ENCODE assay signal across 10 cellular contexts in genomic region chr1:40042337-40042736, GRCh38. TPM values are rescaled to one million over a fixed set of nuclear protein-coding genes. Genes with fewer than 3 reads are reported as not detected.
A peak's percentile ranks its signal among the peaks of the same experiment; 100 is the strongest.
DNase-seq lines count a peak whose midpoint lies in the region; ATAC-seq and TF ChIP-seq lines count a peak whose summit lies in the region.
"Had no signal": no experiment of that assay in that cellular context is flagged by ENCODE, and none has a peak within 500 bp of the region (broad histone marks: within the 10 kb centered on the region; RNA-seq: fewer than 3 reads in every experiment).

No MANE protein-coding gene starts in this region.

- H3K9me3 Mint-ChIP-seq in effector memory CD8-positive, alpha-beta T cell: no peaks in the 10 kb centered on the region

- H3F3A ChIP-seq in DOHH2 (ENCODE audit: control insufficient read depth, insufficient read depth): peaks cover 16% of the 10 kb centered on the region

- peaks cover 68% of the 10 kb centered on the region for H3K79me2 ChIP-seq in DOHH2 (ENCODE audit: control insufficient read depth, low read length)
- H3K79me2 ChIP-seq in OCI-LY7 (ENCODE audit: insufficient read depth, low read depth, low read length): peaks cover 67% of the 10 kb centered on the region
- H3K79me2 ChIP-seq in osteoblast (ENCODE audit: insufficient read depth, low read length): peaks cover 67% of the 10 kb centered on the region

- H3K4me3 ChIP-seq in DOHH2 (ENCODE audit: low read length) (peak overlapping the region; percentile 96), OCI-LY7 (ENCODE audit: low read depth, low read length, poor library complexity, severe bottlenecking) (peak overlapping the region; percentile 96), osteoblast (ENCODE audit: insufficient read depth, low read length) (peak overlapping the region; percentile 90)

- H3K36me3 Mint-ChIP-seq in effector memory CD8-positive, alpha-beta T cell (ENCODE audit: insufficient read depth): peaks cover 65% of the 10 kb centered on the region

- H3K9me2 ChIP-seq in DOHH2 (replicated peaks; ENCODE audit: control insufficient read depth, low read length) (no peaks in the 10 kb centered on the region), OCI-LY7 (ENCODE audit: insufficient read depth, low read length) (no peaks in the 10 kb centered on the region)

- H3K4me1 ChIP-seq in DOHH2 (ENCODE audit: control insufficient read depth, low read length) (peaks cover 53% of the 10 kb centered on the region), OCI-LY7 (ENCODE audit: insufficient read depth, low read length, poor library complexity, severe bottlenecking) (peaks cover 51% of the 10 kb centered on the region), osteoblast (ENCODE audit: insufficient read depth, low read length) (peaks cover 40% of the 10 kb centered on the region)

- peaks cover 64% of the 10 kb centered on the region for H3K36me3 ChIP-seq in DOHH2 (ENCODE audit: control insufficient read depth, low read length)
- H3K36me3 ChIP-seq in OCI-LY7 (ENCODE audit: insufficient read depth, low read length): peaks cover 52% of the 10 kb centered on the region
- H3K36me3 ChIP-seq in osteoblast (ENCODE audit: insufficient read depth, low read length): peaks cover 14% of the 10 kb centered on the region

- H3K27me3 ChIP-seq in DOHH2 (ENCODE audit: control insufficient read depth, low read length): no peaks in the 10 kb centered on the region
- H3K27me3 ChIP-seq in osteoblast (ENCODE audit: insufficient read depth, low read length): no peaks in the 10 kb centered on the region

- peak overlapping the region; percentile 90 to 96 for H3K4me3 Mint-ChIP-seq in effector memory CD8-positive, alpha-beta T cell

- no TSS peak for BruUV-seq in OCI-LY7 (replicated peaks; lab: Mats Ljungman, UMichigan)

- intact Hi-C loops in OCI-LY7 (cut with micrococcal nuclease; ENCODE audit: unreplicated experiment): no loop called here

- peak overlapping the region; percentile 30 to 94 for H3K27ac Mint-ChIP-seq in effector memory CD8-positive, alpha-beta T cell

- no peaks in the 10 kb centered on the region for H3K9me3 ChIP-seq in DOHH2 (ENCODE audit: control insufficient read depth, insufficient read depth, low read length)
- H3K9me3 ChIP-seq in OCI-LY7 (ENCODE audit: low read length): no peaks in the 10 kb centered on the region
- H3K9me3 ChIP-seq in osteoblast (ENCODE audit: low read depth, low read length): no peaks in the 10 kb centered on the region

- no peak overlapping the region for H2AFZ ChIP-seq in OCI-LY7 (ENCODE audit: low read length)
- no peak overlapping the region for H2AFZ ChIP-seq in osteoblast (ENCODE audit: low read length)

- CTCF ChIA-PET in OCI-LY7 (lab: Charles Lee; ENCODE audit: unreplicated experiment): no interaction called here

- no peak for DNase-seq in OCI-LY7 (ENCODE audit: low spot score)
- no peak for DNase-seq in effector memory CD8-positive, alpha-beta T cell
- DNase-seq in osteoblast (ENCODE audit: insufficient read length, low spot score, missing footprints): no peak
- no peak for DNase-seq in COLO829 (ENCODE audit: low spot score)
- no peak for DNase-seq in pons (ENCODE audit: low spot score)
- DNase-seq in iPS-NIHi11 (ENCODE audit: low spot score): no peak
- DNase-seq in OCI-M1 (lab: John Stamatoyannopoulos, UW): no peak
- DNase-seq: amygdala, NCI-H1436 had no signal

- H3K27ac ChIP-seq in DOHH2 (ENCODE audit: low read depth, low read length) (no peak overlapping the region), OCI-LY7 (ENCODE audit: low read depth, low read length, poor library complexity, severe bottlenecking) (no peak overlapping the region), osteoblast (ENCODE audit: low read depth, low read length) (peak overlapping the region; percentile 7)

- TF ChIP-seq CTCF in DOHH2 (IDR thresholded peaks at IDR 0.05; ENCODE audit: low read depth, low read length, poor library complexity, severe bottlenecking) (no peak), OCI-LY7 (conservative IDR thresholded peaks at IDR 0.05; ENCODE audit: low read length) (no peak), osteoblast (IDR thresholded peaks at IDR 0.05; ENCODE audit: extremely low read depth, low read depth, low read length) (no peak)

- peaks cover 54 to 72% of the 10 kb centered on the region in 2 donors for H3K4me1 Mint-ChIP-seq in effector memory CD8-positive, alpha-beta T cell (ENCODE audit: low read depth in 2 of 2)

- no peak for ATAC-seq in effector memory CD8-positive, alpha-beta T cell (replicated peaks)

- H3K4me2 ChIP-seq in DOHH2 (ENCODE audit: low read length) (peak overlapping the region; percentile 89), OCI-LY7 (ENCODE audit: low read length) (peak overlapping the region; percentile 99), osteoblast (ENCODE audit: insufficient read depth, low read length) (peak overlapping the region; percentile 99)

- peaks cover 4% of the 10 kb centered on the region; the same call in 1 of the 2 replicates for H4K20me1 ChIP-seq in DOHH2 (ENCODE audit: control insufficient read depth, insufficient read depth, low read depth, low read length)
- peaks cover 24% of the 10 kb centered on the region; the same call in 1 of the 2 replicates for H4K20me1 ChIP-seq in OCI-LY7 (ENCODE audit: insufficient read depth, low read length)
- H4K20me1 ChIP-seq in osteoblast (ENCODE audit: insufficient read depth, low read length): peaks cover 42% of the 10 kb centered on the region

- H3K27me3 Mint-ChIP-seq in effector memory CD8-positive, alpha-beta T cell: no peaks in the 10 kb centered on the region

- POLR2A ChIA-PET in OCI-LY7 (lab: Charles Lee): interaction anchor here (0.6 to 0.9 kb wide), 3 partner anchors 10 to 71 kb away, joined by 3 to 5 read pairs (median 4); no protein-coding TSS in a partner anchor

RNA-seq across cellular contexts. Expression of gene CAP1, which starts 1.8 kb away (rescaled TPM):
- total RNA-seq in OCI-LY7 (2014; rRNA removed; shearing (Covaris generic)): 184 and 193 TPM in 2 replicates
- 276 and 296 TPM in 2 replicates for total RNA-seq in OCI-LY7 (2022)
- 384 and 390 TPM in 2 replicates for total RNA-seq in osteoblast

RNA-seq across cellular contexts. Expression of gene PPT1, which starts 54.7 kb away (rescaled TPM):
- 49.7 and 55.9 TPM in 2 replicates for total RNA-seq in OCI-LY7 (2014; rRNA removed; shearing (Covaris generic))
- total RNA-seq in OCI-LY7 (2022): 66.5 and 75.4 TPM in 2 replicates
- total RNA-seq in osteoblast: 40.9 and 43.3 TPM in 2 replicates
